ENCODE assay signal across 1 cellular context in the genomic region with DNA sequence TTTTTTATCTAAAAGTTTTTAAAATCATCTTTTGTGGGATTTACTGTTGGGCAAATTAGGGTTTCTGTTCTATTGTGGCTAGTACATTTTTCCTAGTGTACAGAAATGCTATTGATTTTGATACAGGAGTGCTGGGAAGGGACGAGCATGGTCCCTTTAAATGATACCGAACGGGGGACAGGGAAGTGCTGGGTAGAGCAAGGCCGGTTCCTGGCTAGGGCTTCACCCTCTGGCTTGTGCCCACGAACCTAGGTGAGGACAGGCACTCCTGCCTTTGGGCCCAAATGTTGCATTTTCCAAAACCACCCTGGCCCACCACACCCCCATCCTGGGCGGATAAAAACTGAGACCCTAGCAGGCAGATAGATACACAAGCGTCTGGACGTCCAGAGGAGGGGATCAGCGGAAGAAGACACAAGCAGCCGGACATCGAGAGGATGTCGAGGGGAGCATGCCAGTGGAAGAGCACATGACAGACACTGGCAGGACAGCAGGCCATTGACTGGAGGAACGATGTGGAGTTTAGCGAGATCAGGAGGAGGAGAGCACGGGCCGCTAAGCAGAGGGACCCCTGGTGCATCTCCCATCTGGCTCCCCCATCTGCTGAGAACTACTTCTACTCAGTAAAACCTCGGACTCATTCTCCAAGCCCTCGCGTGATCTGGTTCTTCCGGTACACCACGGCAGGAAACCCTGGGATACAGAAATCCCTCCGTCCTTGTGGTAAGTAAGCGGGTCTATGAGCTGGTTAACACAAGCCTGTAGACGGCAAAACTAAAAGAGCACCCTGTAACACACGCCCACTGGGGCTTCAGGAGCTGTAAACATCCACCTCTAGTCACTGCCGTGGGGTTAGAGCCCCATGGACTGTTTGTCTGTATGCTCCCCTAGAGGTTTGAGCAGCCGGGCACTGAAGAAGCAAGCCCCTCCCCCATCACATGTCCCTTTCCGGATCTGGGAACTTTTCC.
TF ChIP-seq lines count a peak whose summit lies in the region.

No MANE protein-coding gene starts in this region.

TF ChIP-seq in A549, 52 proteins besides CTCF, POLR2A, EP300 and RAD21 (continued from another document):
- TF ChIP-seq, protein P1, sequence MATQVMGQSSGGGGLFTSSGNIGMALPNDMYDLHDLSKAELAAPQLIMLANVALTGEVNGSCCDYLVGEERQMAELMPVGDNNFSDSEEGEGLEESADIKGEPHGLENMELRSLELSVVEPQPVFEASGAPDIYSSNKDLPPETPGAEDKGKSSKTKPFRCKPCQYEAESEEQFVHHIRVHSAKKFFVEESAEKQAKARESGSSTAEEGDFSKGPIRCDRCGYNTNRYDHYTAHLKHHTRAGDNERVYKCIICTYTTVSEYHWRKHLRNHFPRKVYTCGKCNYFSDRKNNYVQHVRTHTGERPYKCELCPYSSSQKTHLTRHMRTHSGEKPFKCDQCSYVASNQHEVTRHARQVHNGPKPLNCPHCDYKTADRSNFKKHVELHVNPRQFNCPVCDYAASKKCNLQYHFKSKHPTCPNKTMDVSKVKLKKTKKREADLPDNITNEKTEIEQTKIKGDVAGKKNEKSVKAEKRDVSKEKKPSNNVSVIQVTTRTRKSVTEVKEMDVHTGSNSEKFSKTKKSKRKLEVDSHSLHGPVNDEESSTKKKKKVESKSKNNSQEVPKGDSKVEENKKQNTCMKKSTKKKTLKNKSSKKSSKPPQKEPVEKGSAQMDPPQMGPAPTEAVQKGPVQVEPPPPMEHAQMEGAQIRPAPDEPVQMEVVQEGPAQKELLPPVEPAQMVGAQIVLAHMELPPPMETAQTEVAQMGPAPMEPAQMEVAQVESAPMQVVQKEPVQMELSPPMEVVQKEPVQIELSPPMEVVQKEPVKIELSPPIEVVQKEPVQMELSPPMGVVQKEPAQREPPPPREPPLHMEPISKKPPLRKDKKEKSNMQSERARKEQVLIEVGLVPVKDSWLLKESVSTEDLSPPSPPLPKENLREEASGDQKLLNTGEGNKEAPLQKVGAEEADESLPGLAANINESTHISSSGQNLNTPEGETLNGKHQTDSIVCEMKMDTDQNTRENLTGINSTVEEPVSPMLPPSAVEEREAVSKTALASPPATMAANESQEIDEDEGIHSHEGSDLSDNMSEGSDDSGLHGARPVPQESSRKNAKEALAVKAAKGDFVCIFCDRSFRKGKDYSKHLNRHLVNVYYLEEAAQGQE (IDR thresholded peaks at IDR 0.05) = no peak
- no peak for TF ChIP-seq ZNF302 (CRISPR knock-in tag; IDR thresholded peaks at IDR 0.05)
- no peak for TF ChIP-seq JUNB (IDR thresholded peaks at IDR 0.05)
- TF ChIP-seq SMC3 (IDR thresholded peaks at IDR 0.05) = no peak
- no peak for TF ChIP-seq POLR2AphosphoS2 (conservative IDR thresholded peaks at IDR 0.05; ENCODE audit: low read length)
- TF ChIP-seq ELK1 (IDR thresholded peaks at IDR 0.05; ENCODE audit: low read depth, low read length) = no peak
TF ChIP-seq in A549: peak in this region for 0.
